Comparison of ENCODE assay signal across 26 cellular contexts in genomic region chr17:79088997-79089328, GRCh38.
"Had no signal": no experiment of that assay in that cellular context is flagged by ENCODE, and none has a peak within 500 bp of the region (broad histone marks: within the 10 kb centered on the region; RNA-seq: fewer than 3 reads in every experiment).

No MANE protein-coding gene starts in this region.

- FAIRE-seq: colon, endometrium, islet of Langerhans, keratinocyte had no signal

- H3K27ac Mint-ChIP-seq: dendritic cell treated with granulocyte-macrophage colony-stimulating factor and Interleukin-4, amounts not matched to agents 40 ng/mL and 50 ng/mL, for 4 days; effector memory CD8-positive, alpha-beta T cell; endodermal cell; mesothelial cell of epicardium had no signal

- H3K9me3 Mint-ChIP-seq: dendritic cell treated with granulocyte-macrophage colony-stimulating factor and Interleukin-4, amounts not matched to agents 40 ng/mL and 50 ng/mL, for 4 days; effector memory CD8-positive, alpha-beta T cell; endodermal cell; mesothelial cell of epicardium had no signal

- H3K27ac ChIP-seq: coronary artery, epithelial cell of prostate, esophagus squamous epithelium, gastrocnemius medialis, heart right ventricle, left lung, lower lobe of right lung had no signal

- H3K4me3 Mint-ChIP-seq: dendritic cell treated with granulocyte-macrophage colony-stimulating factor and Interleukin-4, amounts not matched to agents 40 ng/mL and 50 ng/mL, for 4 days; effector memory CD8-positive, alpha-beta T cell; endodermal cell; mesothelial cell of epicardium had no signal

- ATAC-seq: effector memory CD8-positive, alpha-beta T cell; esophagus mucosa; gastrocnemius medialis; left lung; lower lobe of right lung had no signal

- H3K9me3 ChIP-seq: esophagus squamous epithelium, gastrocnemius medialis, heart right ventricle, left lung, lower lobe of right lung, mucosa of descending colon had no signal

- DNase-seq: effector CD8-positive, alpha-beta T cell; effector memory CD8-positive, alpha-beta T cell; endodermal cell; erythroblast; esophagus squamous epithelium; foreskin fibroblast; foreskin melanocyte; gastrocnemius medialis; glutamatergic neuron; head of caudate nucleus; heart right ventricle; hippocampal formation; left cardiac atrium; lower lobe of right lung; mesenchymal stem cell; mucosa of descending colon had no signal

- H3K36me3 Mint-ChIP-seq: mesothelial cell of epicardium had no signal

- H3K4me3 ChIP-seq: coronary artery, esophagus squamous epithelium, gastrocnemius medialis, heart right ventricle, left lung, lower lobe of right lung, mucosa of descending colon had no signal

- H3K4me1 ChIP-seq: left lung, lower lobe of right lung had no signal

- H3K4me1 Mint-ChIP-seq: endodermal cell had no signal
